1 cellular context compared by ENCODE assay signal in the genomic region with DNA sequence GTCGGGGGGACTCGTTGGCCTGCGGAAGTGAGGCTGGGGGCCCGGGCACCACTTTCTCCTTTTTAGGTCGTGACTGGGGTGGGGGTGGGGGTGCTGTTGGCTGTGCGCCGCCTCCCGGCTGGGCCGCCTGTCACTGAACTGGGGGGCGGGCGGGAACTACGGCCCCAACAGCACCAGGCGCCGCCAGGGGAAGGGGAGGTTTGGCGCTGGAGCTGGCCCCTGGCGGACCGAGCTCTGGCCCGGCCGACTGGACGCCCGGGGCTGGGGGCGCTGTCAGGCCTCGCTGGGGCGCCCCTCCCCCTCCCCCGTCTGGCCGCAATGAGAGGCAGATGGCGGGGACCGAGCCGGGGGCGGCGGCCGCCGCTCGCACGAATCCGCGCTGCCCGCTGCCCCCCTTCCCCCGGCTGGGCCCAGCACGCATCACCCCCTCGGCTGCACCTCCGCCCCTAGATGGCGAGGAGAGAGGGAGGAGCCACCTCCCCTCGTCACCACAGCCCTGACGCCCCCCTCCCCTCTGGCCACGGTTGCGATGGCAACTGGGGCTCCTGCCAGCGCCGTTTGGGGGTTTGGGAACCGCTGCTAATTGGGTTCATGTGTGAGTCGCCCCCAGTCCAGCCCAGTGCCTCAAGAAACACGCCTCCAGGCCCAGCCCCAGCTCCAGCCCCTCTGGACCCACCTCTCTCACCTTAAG.
TF ChIP-seq lines count a peak whose summit lies in the region.

No MANE protein-coding gene starts in this region.

TF ChIP-seq in HepG2, 621 proteins besides CTCF, POLR2A, EP300 and RAD21 (continues in another document):
- TF ChIP-seq ZSCAN31 (CRISPR knock-in tag; IDR thresholded peaks at IDR 0.05; ENCODE audit: low read depth) (0 out of 2 replicates have a peak, but pooled peaks have one; percentile 27), KMT2A (CRISPR knock-in tag; IDR thresholded peaks at IDR 0.05) (no peak), ETV5 (CRISPR knock-in tag; IDR thresholded peaks at IDR 0.05; ENCODE audit: borderline replicate concordance) (no peak), SAFB2 (CRISPR knock-in tag; IDR thresholded peaks at IDR 0.05; ENCODE audit: borderline replicate concordance, low read depth) (0 out of 2 replicates have a peak, but pooled peaks have one; percentile 49), MIER2 (CRISPR knock-in tag; IDR thresholded peaks at IDR 0.05) (no peak), SMAD9 (CRISPR knock-in tag; IDR thresholded peaks at IDR 0.05) (no peak), DNMT1 (CRISPR knock-in tag; IDR thresholded peaks at IDR 0.05) (peak; percentile 76; the same call in 1 of the 2 replicates), ZNF891 (CRISPR knock-in tag; IDR thresholded peaks at IDR 0.05) (no peak), ZBTB38 (CRISPR knock-in tag; IDR thresholded peaks at IDR 0.05) (0 out of 2 replicates have a peak, but pooled peaks have one; percentile 51), YY1 (IDR thresholded peaks at IDR 0.05; ENCODE audit: insufficient read depth, insufficient replicate concordance, low read depth, low read length) (no peak), FOXJ3 (CRISPR knock-in tag; IDR thresholded peaks at IDR 0.05; ENCODE audit: borderline replicate concordance) (no peak), ZNF563 (CRISPR knock-in tag; IDR thresholded peaks at IDR 0.05) (no peak), CREB1 (IDR thresholded peaks at IDR 0.05) (no peak), CREB1 (CRISPR knock-in tag; IDR thresholded peaks at IDR 0.05) (no peak), RFX5 (IDR thresholded peaks at IDR 0.05; ENCODE audit: low read depth, low read length) (no peak), REXO4 (CRISPR knock-in tag; IDR thresholded peaks at IDR 0.05; ENCODE audit: borderline replicate concordance) (peak; percentile 20; the same call in 1 of the 2 replicates), ZNF768 (CRISPR knock-in tag; IDR thresholded peaks at IDR 0.05) (peak; percentile 54; the same call in 1 of the 2 replicates), ZNF350 (CRISPR knock-in tag; IDR thresholded peaks at IDR 0.05; ENCODE audit: borderline replicate concordance, low read depth) (no peak), NCOA2 (CRISPR knock-in tag; IDR thresholded peaks at IDR 0.05) (no peak), ARID2 (CRISPR knock-in tag; IDR thresholded peaks at IDR 0.05; ENCODE audit: borderline replicate concordance) (no peak), ZNF570 (CRISPR knock-in tag; IDR thresholded peaks at IDR 0.05; ENCODE audit: borderline replicate concordance) (no peak), STAG1 (CRISPR knock-in tag; IDR thresholded peaks at IDR 0.05) (no peak), SETDB1 (CRISPR knock-in tag; IDR thresholded peaks at IDR 0.05; ENCODE audit: borderline replicate concordance) (no peak), MTF2 (CRISPR knock-in tag; IDR thresholded peaks at IDR 0.05; ENCODE audit: borderline replicate concordance) (0 out of 2 replicates have a peak, but pooled peaks have one; percentile 54), MED13 (CRISPR knock-in tag; IDR thresholded peaks at IDR 0.05) (no peak), HES4 (CRISPR knock-in tag; IDR thresholded peaks at IDR 0.05; ENCODE audit: borderline replicate concordance) (no peak), HMG20A (CRISPR knock-in tag; IDR thresholded peaks at IDR 0.05; ENCODE audit: borderline replicate concordance) (no peak), ZNF101 (CRISPR knock-in tag; IDR thresholded peaks at IDR 0.05; ENCODE audit: borderline replicate concordance, low read depth) (no peak), SATB2 (CRISPR knock-in tag; IDR thresholded peaks at IDR 0.05) (no peak), NAIF1 (CRISPR knock-in tag; IDR thresholded peaks at IDR 0.05; ENCODE audit: borderline replicate concordance) (no peak), ZNF788 (CRISPR knock-in tag; IDR thresholded peaks at IDR 0.05; ENCODE audit: borderline replicate concordance) (no peak), JARID2 (CRISPR knock-in tag; IDR thresholded peaks at IDR 0.05; ENCODE audit: insufficient replicate concordance) (no peak), FOXC1 (CRISPR knock-in tag; IDR thresholded peaks at IDR 0.05; ENCODE audit: borderline replicate concordance) (no peak), RARA (CRISPR knock-in tag; IDR thresholded peaks at IDR 0.05) (no peak), KDM5B (CRISPR knock-in tag; IDR thresholded peaks at IDR 0.05; ENCODE audit: borderline replicate concordance) (0 out of 2 replicates have a peak, but pooled peaks have one; percentile 24), ZNF777 (CRISPR knock-in tag; IDR thresholded peaks at IDR 0.05) (no peak)
- TF ChIP-seq, protein P1, sequence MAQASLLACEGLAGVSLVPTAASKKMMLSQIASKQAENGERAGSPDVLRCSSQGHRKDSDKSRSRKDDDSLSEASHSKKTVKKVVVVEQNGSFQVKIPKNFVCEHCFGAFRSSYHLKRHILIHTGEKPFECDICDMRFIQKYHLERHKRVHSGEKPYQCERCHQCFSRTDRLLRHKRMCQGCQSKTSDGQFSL (CRISPR knock-in tag; IDR thresholded peaks at IDR 0.05) = no peak
- TF ChIP-seq, protein P2, sequence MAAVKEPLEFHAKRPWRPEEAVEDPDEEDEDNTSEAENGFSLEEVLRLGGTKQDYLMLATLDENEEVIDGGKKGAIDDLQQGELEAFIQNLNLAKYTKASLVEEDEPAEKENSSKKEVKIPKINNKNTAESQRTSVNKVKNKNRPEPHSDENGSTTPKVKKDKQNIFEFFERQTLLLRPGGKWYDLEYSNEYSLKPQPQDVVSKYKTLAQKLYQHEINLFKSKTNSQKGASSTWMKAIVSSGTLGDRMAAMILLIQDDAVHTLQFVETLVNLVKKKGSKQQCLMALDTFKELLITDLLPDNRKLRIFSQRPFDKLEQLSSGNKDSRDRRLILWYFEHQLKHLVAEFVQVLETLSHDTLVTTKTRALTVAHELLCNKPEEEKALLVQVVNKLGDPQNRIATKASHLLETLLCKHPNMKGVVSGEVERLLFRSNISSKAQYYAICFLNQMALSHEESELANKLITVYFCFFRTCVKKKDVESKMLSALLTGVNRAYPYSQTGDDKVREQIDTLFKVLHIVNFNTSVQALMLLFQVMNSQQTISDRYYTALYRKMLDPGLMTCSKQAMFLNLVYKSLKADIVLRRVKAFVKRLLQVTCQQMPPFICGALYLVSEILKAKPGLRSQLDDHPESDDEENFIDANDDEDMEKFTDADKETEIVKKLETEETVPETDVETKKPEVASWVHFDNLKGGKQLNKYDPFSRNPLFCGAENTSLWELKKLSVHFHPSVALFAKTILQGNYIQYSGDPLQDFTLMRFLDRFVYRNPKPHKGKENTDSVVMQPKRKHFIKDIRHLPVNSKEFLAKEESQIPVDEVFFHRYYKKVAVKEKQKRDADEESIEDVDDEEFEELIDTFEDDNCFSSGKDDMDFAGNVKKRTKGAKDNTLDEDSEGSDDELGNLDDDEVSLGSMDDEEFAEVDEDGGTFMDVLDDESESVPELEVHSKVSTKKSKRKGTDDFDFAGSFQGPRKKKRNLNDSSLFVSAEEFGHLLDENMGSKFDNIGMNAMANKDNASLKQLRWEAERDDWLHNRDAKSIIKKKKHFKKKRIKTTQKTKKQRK (IDR thresholded peaks at IDR 0.05; ENCODE audit: low read length) = no peak
- TF ChIP-seq, protein P3, sequence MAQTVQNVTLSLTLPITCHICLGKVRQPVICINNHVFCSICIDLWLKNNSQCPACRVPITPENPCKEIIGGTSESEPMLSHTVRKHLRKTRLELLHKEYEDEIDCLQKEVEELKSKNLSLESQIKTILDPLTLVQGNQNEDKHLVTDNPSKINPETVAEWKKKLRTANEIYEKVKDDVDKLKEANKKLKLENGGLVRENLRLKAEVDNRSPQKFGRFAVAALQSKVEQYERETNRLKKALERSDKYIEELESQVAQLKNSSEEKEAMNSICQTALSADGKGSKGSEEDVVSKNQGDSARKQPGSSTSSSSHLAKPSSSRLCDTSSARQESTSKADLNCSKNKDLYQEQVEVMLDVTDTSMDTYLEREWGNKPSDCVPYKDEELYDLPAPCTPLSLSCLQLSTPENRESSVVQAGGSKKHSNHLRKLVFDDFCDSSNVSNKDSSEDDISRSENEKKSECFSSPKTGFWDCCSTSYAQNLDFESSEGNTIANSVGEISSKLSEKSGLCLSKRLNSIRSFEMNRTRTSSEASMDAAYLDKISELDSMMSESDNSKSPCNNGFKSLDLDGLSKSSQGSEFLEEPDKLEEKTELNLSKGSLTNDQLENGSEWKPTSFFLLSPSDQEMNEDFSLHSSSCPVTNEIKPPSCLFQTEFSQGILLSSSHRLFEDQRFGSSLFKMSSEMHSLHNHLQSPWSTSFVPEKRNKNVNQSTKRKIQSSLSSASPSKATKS (CRISPR knock-in tag; IDR thresholded peaks at IDR 0.05) = no peak
- TF ChIP-seq, protein P4, sequence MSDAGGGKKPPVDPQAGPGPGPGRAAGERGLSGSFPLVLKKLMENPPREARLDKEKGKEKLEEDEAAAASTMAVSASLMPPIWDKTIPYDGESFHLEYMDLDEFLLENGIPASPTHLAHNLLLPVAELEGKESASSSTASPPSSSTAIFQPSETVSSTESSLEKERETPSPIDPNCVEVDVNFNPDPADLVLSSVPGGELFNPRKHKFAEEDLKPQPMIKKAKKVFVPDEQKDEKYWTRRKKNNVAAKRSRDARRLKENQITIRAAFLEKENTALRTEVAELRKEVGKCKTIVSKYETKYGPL (CRISPR knock-in tag; IDR thresholded peaks at IDR 0.05) = no peak
- TF ChIP-seq, protein P5, sequence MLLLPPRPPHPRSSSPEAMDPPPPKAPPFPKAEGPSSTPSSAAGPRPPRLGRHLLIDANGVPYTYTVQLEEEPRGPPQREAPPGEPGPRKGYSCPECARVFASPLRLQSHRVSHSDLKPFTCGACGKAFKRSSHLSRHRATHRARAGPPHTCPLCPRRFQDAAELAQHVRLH (CRISPR knock-in tag; IDR thresholded peaks at IDR 0.05; ENCODE audit: borderline replicate concordance, low read depth) = no peak
- TF ChIP-seq, protein P6, sequence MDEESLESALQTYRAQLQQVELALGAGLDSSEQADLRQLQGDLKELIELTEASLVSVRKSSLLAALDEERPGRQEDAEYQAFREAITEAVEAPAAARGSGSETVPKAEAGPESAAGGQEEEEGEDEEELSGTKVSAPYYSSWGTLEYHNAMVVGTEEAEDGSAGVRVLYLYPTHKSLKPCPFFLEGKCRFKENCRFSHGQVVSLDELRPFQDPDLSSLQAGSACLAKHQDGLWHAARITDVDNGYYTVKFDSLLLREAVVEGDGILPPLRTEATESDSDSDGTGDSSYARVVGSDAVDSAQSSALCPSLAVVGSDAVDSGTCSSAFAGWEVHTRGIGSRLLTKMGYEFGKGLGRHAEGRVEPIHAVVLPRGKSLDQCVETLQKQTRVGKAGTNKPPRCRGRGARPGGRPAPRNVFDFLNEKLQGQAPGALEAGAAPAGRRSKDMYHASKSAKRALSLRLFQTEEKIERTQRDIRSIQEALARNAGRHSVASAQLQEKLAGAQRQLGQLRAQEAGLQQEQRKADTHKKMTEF (CRISPR knock-in tag; IDR thresholded peaks at IDR 0.05) = no peak
- TF ChIP-seq, protein P7, sequence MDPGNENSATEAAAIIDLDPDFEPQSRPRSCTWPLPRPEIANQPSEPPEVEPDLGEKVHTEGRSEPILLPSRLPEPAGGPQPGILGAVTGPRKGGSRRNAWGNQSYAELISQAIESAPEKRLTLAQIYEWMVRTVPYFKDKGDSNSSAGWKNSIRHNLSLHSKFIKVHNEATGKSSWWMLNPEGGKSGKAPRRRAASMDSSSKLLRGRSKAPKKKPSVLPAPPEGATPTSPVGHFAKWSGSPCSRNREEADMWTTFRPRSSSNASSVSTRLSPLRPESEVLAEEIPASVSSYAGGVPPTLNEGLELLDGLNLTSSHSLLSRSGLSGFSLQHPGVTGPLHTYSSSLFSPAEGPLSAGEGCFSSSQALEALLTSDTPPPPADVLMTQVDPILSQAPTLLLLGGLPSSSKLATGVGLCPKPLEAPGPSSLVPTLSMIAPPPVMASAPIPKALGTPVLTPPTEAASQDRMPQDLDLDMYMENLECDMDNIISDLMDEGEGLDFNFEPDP (CRISPR knock-in tag; conservative IDR thresholded peaks at IDR 0.05) = no peak
- TF ChIP-seq, protein P8, sequence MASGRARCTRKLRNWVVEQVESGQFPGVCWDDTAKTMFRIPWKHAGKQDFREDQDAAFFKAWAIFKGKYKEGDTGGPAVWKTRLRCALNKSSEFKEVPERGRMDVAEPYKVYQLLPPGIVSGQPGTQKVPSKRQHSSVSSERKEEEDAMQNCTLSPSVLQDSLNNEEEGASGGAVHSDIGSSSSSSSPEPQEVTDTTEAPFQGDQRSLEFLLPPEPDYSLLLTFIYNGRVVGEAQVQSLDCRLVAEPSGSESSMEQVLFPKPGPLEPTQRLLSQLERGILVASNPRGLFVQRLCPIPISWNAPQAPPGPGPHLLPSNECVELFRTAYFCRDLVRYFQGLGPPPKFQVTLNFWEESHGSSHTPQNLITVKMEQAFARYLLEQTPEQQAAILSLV (CRISPR knock-in tag; IDR thresholded peaks at IDR 0.05; ENCODE audit: borderline replicate concordance) = peak; percentile 56; the same call in 1 of the 2 replicates
- TF ChIP-seq, protein P9, sequence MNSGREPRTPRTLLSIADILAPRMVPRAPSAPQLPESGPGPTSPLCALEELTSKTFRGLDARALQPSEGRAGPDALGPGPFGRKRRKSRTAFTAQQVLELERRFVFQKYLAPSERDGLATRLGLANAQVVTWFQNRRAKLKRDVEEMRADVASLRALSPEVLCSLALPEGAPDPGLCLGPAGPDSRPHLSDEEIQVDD (CRISPR knock-in tag; IDR thresholded peaks at IDR 0.05; ENCODE audit: borderline replicate concordance) = no peak
- TF ChIP-seq, protein P10, sequence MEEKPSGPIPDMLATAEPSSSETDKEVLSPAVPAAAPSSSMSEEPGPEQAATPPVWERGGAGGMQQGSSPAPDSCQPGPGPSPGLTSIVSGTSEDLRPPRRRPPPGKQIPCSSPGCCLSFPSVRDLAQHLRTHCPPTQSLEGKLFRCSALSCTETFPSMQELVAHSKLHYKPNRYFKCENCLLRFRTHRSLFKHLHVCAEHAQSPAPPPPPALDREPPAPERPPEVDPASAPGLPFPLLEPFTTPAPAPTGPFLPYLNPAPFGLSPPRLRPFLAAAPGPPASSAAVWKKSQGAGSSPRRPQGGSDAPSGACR (CRISPR knock-in tag; IDR thresholded peaks at IDR 0.05) = no peak
- TF ChIP-seq, protein P11, sequence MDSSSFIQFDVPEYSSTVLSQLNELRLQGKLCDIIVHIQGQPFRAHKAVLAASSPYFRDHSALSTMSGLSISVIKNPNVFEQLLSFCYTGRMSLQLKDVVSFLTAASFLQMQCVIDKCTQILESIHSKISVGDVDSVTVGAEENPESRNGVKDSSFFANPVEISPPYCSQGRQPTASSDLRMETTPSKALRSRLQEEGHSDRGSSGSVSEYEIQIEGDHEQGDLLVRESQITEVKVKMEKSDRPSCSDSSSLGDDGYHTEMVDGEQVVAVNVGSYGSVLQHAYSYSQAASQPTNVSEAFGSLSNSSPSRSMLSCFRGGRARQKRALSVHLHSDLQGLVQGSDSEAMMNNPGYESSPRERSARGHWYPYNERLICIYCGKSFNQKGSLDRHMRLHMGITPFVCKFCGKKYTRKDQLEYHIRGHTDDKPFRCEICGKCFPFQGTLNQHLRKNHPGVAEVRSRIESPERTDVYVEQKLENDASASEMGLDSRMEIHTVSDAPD (CRISPR knock-in tag; IDR thresholded peaks at IDR 0.05) = no peak
- TF ChIP-seq, protein P12, sequence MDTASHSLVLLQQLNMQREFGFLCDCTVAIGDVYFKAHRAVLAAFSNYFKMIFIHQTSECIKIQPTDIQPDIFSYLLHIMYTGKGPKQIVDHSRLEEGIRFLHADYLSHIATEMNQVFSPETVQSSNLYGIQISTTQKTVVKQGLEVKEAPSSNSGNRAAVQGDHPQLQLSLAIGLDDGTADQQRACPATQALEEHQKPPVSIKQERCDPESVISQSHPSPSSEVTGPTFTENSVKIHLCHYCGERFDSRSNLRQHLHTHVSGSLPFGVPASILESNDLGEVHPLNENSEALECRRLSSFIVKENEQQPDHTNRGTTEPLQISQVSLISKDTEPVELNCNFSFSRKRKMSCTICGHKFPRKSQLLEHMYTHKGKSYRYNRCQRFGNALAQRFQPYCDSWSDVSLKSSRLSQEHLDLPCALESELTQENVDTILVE (CRISPR knock-in tag; IDR thresholded peaks at IDR 0.05) = no peak
